ENCODE assay signal across 10 cellular contexts in the genomic region with DNA sequence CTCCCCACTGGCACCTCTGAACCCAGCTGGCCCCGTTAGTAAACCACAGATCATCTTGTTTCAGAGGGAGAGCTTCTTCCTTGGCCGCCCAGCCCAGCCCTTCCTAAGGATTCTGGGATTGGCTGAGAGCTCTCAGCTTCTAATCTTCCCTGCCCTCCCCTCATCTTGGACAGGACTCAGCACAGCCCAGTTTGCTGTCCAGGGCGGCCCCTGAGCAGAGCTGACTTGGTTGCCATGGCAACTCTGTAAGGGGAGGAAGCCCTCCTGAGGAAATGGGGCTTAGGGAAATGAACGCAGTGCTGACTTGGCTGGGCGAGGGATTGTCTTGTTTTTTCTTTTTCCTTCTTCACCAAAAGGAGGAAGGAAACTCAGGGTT. TPM values are rescaled to one million over a fixed set of nuclear protein-coding genes. Genes with fewer than 3 reads are reported as not detected.
DNase-seq lines count a peak whose midpoint lies in the region; ATAC-seq and TF ChIP-seq lines count a peak whose summit lies in the region.
"Had no signal": no experiment of that assay in that cellular context is flagged by ENCODE, and none has a peak within 500 bp of the region (broad histone marks: within the 10 kb centered on the region; RNA-seq: fewer than 3 reads in every experiment).

No MANE protein-coding gene starts in this region.

- TF ChIP-seq CTCF in WTC11 (IDR thresholded peaks at IDR 0.05): no peak

- no peaks in the 10 kb centered on the region for H3K9me3 ChIP-seq in iPS DF 6.9 (ENCODE audit: control insufficient read depth, insufficient read depth, low read length)
- no peaks in the 10 kb centered on the region for H3K9me3 ChIP-seq in subcutaneous abdominal adipose tissue (ENCODE audit: control insufficient read depth in 5 of 5, low read length in 5 of 5)

- H3K36me3 ChIP-seq in iPS DF 6.9 (ENCODE audit: control insufficient read depth, insufficient read depth, low read length) (no peaks in the 10 kb centered on the region), subcutaneous abdominal adipose tissue (ENCODE audit: control insufficient read depth in 5 of 5, insufficient read depth in 5 of 5, low read length in 5 of 5) (peaks cover 0 to 23% (median 0%) of the 10 kb centered on the region in 5 donors)

- H3K27ac Mint-ChIP-seq in WTC11: no peak overlapping the region
- H3K27ac Mint-ChIP-seq: HFFc6 had no signal

- no peak overlapping the region for H3K9ac ChIP-seq in subcutaneous abdominal adipose tissue (ENCODE audit: low read length in 5 of 5)

- no peak overlapping the region for H3K4me3 Mint-ChIP-seq in WTC11
- H3K4me3 Mint-ChIP-seq: HFFc6 had no signal

- DNase-seq in NCI-H524 (lab: John Stamatoyannopoulos, UW): peak; percentile 78 to 88
- no peak for DNase-seq in NCI-H524 treated with DMSO at 0.1 percent for 48 hours (lab: John Stamatoyannopoulos, UW)
- peak; percentile 47 for DNase-seq in WTC11 (ENCODE audit: low spot score)
- DNase-seq in iPS DF 6.9 (ENCODE audit: low read depth, low spot score): peak; percentile 41
- no peak for DNase-seq in NCI-H2029 treated with DMSO at 0.1 percent for 48 hours (lab: John Stamatoyannopoulos, UW)
- DNase-seq in stimulated activated CD4-positive, alpha-beta T cell treated with anti-CD3 and anti-CD28 coated beads, Interleukin-4, amount 100 ng/mL, for 4 hours: no peak
- DNase-seq: HFFc6, T1000 had no signal

- WGBS in iPS DF 6.9 (ENCODE audit: insufficient coverage, insufficient read length): no CpG with 5 or more reads among the region's 5 CpGs

- ATAC-seq in WTC11: peak; percentile 82
- no peak for ATAC-seq in GM18502 (IDR thresholded peaks at IDR 0.05; ENCODE audit: poor library complexity, unreplicated experiment)

- H3K27me3 Mint-ChIP-seq in WTC11 (ENCODE audit: low read depth): no peaks in the 10 kb centered on the region; the same call in none of the 2 replicates

- no peak overlapping the region for H3K4me3 ChIP-seq in iPS DF 6.9 (ENCODE audit: low read length)
- H3K4me3 ChIP-seq in subcutaneous abdominal adipose tissue (ENCODE audit: low read depth in 1 of 5, low read length in 5 of 5): no peak overlapping the region

- no peak overlapping the region for H3K27ac ChIP-seq in iPS DF 6.9 (ENCODE audit: low read length)
- H3K27ac ChIP-seq in subcutaneous abdominal adipose tissue (ENCODE audit: low read depth, low read length): peak overlapping the region; percentile 52

- H3K9me3 Mint-ChIP-seq in WTC11: no peaks in the 10 kb centered on the region
- H3K9me3 Mint-ChIP-seq: HFFc6 had no signal

- CTCF ChIA-PET in WTC11 (lab: Charles Lee): interaction anchor here (1.1 to 3.0 kb wide), 5 partner anchors 17 to 289 kb away, joined by 4 to 16 read pairs (median 7); partner anchors contain the start of gene APOL2

- H3K4me1 ChIP-seq in iPS DF 6.9 (ENCODE audit: control insufficient read depth, insufficient read depth, low read length) (peaks cover 6% of the 10 kb centered on the region; the same call in 1 of the 2 replicates), subcutaneous abdominal adipose tissue (ENCODE audit: control insufficient read depth in 5 of 5, insufficient read depth in 5 of 5, low read length in 5 of 5) (peaks cover 12 to 59% (median 26%) of the 10 kb centered on the region in 5 donors)

- peaks cover 36% of the 10 kb centered on the region for H3K4me1 Mint-ChIP-seq in WTC11

- POLR2A ChIA-PET in WTC11 (lab: Charles Lee): no interaction called here

- no peaks in the 10 kb centered on the region for H3K27me3 ChIP-seq in iPS DF 6.9 (ENCODE audit: control insufficient read depth, insufficient read depth, low read length)
- no peaks in the 10 kb centered on the region for H3K27me3 ChIP-seq in subcutaneous abdominal adipose tissue (ENCODE audit: control insufficient read depth in 5 of 5, insufficient read depth in 4 of 5, low read length in 5 of 5)

- no peaks in the 10 kb centered on the region for H3K36me3 Mint-ChIP-seq in WTC11

TF ChIP-seq in WTC11, 78 proteins besides CTCF, POLR2A, EP300 and RAD21:
- TF ChIP-seq GTF2I (CRISPR knock-in tag; conservative IDR thresholded peaks at IDR 0.05) (no peak), ZNF263 (CRISPR knock-in tag; IDR thresholded peaks at IDR 0.05; ENCODE audit: low read depth) (no peak), CREB1 (CRISPR knock-in tag; IDR thresholded peaks at IDR 0.05) (no peak)

RNA-seq across cellular contexts. Expression of gene APOL4, which starts 4.6 kb away (rescaled TPM):
- 0.07 to 0.31 TPM in 2 of 3 replicates, not detected in the other for total RNA-seq in WTC11 (2021)
- total RNA-seq: HFFc6 had no signal

RNA-seq across cellular contexts. Expression of gene APOL3, which starts 36.5 kb away (rescaled TPM):
- 0.26 to 0.60 TPM (median 0.32 TPM) in 3 replicates for total RNA-seq in WTC11 (2021)

RNA-seq across cellular contexts. Expression of gene APOL2, which starts 42.3 kb away (rescaled TPM):
- total RNA-seq in WTC11 (2021): 11.2 to 12.5 TPM (median 12.4 TPM) in 3 replicates

RNA-seq across cellular contexts. Expression of gene APOL1, which starts 55.9 kb away (rescaled TPM):
- total RNA-seq in WTC11 (2021): 0.27 to 0.41 TPM (median 0.35 TPM) in 3 replicates

Comparison
In these comparisons a context has a peak if more than half of its experiments do, and no peak if none do; other contexts are left out.
1. DNase-seq: peak in NCI-H524 (2 of 2), WTC11 (single experiment) and iPS DF 6.9 (single experiment); none in NCI-H524 treated with DMSO at 0.1 percent for 48 hours (single experiment), NCI-H2029 treated with DMSO at 0.1 percent for 48 hours (single experiment) and stimulated activated CD4-positive, alpha-beta T cell treated with anti-CD3 and anti-CD28 coated beads, Interleukin-4, amount 100 ng/mL, for 4 hours (0 of 2).